In genomic region chr1:155077758-155078495, GRCh38 we compare ENCODE assay signal across 1 cellular context.
TF ChIP-seq lines count a peak whose summit lies in the region.

No MANE protein-coding gene starts in this region.

TF ChIP-seq in GM23338, 12 proteins besides CTCF, POLR2A, EP300 and RAD21:
- TF ChIP-seq STAT1 (IDR thresholded peaks at IDR 0.05; ENCODE audit: unreplicated experiment): no peak
- TF ChIP-seq ZNF462 (CRISPR knock-in tag; IDR thresholded peaks at IDR 0.05): no peak
- no peak for TF ChIP-seq EZH2 (IDR thresholded peaks at IDR 0.05; ENCODE audit: low read depth, unreplicated experiment)
- TF ChIP-seq ZNF114 (CRISPR knock-in tag; IDR thresholded peaks at IDR 0.05): no peak
- TF ChIP-seq CREB1 (CRISPR knock-in tag; IDR thresholded peaks at IDR 0.05; ENCODE audit: low read depth): no peak
- no peak for TF ChIP-seq ETS1 (IDR thresholded peaks at IDR 0.05)
- no peak for TF ChIP-seq JUNB (IDR thresholded peaks at IDR 0.05; ENCODE audit: unreplicated experiment)
- TF ChIP-seq NANOG (IDR thresholded peaks at IDR 0.05; ENCODE audit: borderline replicate concordance): no peak
- TF ChIP-seq EZH2phosphoT487 (IDR thresholded peaks at IDR 0.05; ENCODE audit: unreplicated experiment): no peak
- TF ChIP-seq POLR2AphosphoS5 (IDR thresholded peaks at IDR 0.05; ENCODE audit: low read depth): no peak
- TF ChIP-seq REST (IDR thresholded peaks at IDR 0.05; ENCODE audit: unreplicated experiment): no peak
- no peak for TF ChIP-seq ZNF331 (CRISPR knock-in tag; IDR thresholded peaks at IDR 0.05; ENCODE audit: low read depth)
